ENCODE assay signal across 11 cellular contexts in the genomic region with DNA sequence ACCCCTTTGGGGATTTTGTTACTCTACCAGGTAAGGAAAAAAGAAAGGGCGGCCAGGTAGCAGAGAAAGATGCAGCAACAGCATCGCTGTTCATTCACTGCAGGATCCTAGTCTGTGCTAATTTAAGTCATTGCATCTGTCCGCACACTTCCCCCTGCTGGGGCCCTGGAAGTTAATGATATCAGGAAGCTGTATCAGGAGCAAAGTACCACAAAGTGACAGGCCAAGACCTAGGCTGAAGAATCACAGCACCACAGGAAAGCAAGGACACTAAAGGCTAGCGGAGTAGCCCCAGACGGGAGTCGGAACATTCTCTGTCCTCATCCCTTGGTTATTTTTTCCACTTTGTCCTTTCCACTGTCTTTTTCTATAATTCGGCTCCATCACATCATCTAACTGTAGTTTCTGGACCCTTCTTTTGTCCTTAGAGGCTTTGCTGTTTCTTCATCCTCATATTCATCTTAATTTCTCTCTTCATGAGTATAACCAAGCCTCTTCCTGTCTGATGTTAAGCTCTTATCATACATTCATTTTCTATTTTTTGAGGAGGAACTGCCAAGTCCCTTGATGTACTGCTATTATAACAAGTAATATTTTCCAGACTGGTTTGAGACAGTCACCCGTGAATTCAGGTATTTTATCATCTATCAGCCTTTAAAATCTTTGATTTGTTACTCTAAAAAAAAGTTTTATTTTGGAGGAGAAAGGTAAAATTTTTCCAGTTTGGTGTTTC. TPM values are rescaled to one million over a fixed set of nuclear protein-coding genes. Genes with fewer than 3 reads are reported as not detected.
DNase-seq lines count a peak whose midpoint lies in the region; ATAC-seq and TF ChIP-seq lines count a peak whose summit lies in the region.
"Had no signal": no experiment of that assay in that cellular context is flagged by ENCODE, and none has a peak within 500 bp of the region (broad histone marks: within the 10 kb centered on the region; RNA-seq: fewer than 3 reads in every experiment).

No MANE protein-coding gene starts in this region.

- H3K9me3 Mint-ChIP-seq in activated CD4-positive, alpha-beta T cell treated with anti-CD3 and anti-CD28 coated beads, Interleukin-2, amount 10 ng/mL, durations not matched to agents 24 days and 14 days: peaks cover 4% of the 10 kb centered on the region
- no peaks in the 10 kb centered on the region for H3K9me3 Mint-ChIP-seq in activated T-helper 1 cell treated with anti-CD3 and anti-CD28 coated beads, Interleukin-12 subunit alpha, Interleukin-12 subunit beta, Interleukin-2, Interleukin-4 antibody, amounts not matched to agents 30 ng/mL and 10 ng/mL and 1 ng/mL, durations not matched to agents 14 hours and 24 hours and 36 hours
- no peaks in the 10 kb centered on the region for H3K9me3 Mint-ChIP-seq in HFFc6

- no peaks in the 10 kb centered on the region for H3K27me3 Mint-ChIP-seq in activated CD4-positive, alpha-beta T cell treated with anti-CD3 and anti-CD28 coated beads, Interleukin-2, amount 10 ng/mL, durations not matched to agents 24 days and 14 days
- H3K27me3 Mint-ChIP-seq in activated T-helper 1 cell treated with anti-CD3 and anti-CD28 coated beads, Interleukin-12 subunit alpha, Interleukin-12 subunit beta, Interleukin-2, Interleukin-4 antibody, amounts not matched to agents 30 ng/mL and 10 ng/mL and 1 ng/mL, durations not matched to agents 14 hours and 24 hours and 36 hours (ENCODE audit: insufficient read depth): no peaks in the 10 kb centered on the region
- no peaks in the 10 kb centered on the region for H3K27me3 Mint-ChIP-seq in HFFc6 (ENCODE audit: insufficient read depth)

- H3K4me3 Mint-ChIP-seq in activated CD4-positive, alpha-beta T cell treated with anti-CD3 and anti-CD28 coated beads, Interleukin-2, amount 10 ng/mL, durations not matched to agents 24 days and 14 days: no peak overlapping the region
- H3K4me3 Mint-ChIP-seq in activated T-helper 1 cell treated with anti-CD3 and anti-CD28 coated beads, Interleukin-12 subunit alpha, Interleukin-12 subunit beta, Interleukin-2, Interleukin-4 antibody, amounts not matched to agents 30 ng/mL and 10 ng/mL and 1 ng/mL, durations not matched to agents 14 hours and 24 hours and 36 hours: no peak overlapping the region
- H3K4me3 Mint-ChIP-seq in HFFc6: no peak overlapping the region

- no peak for TF ChIP-seq CTCF in lower lobe of right lung (IDR thresholded peaks at IDR 0.05)
- no peak for TF ChIP-seq CTCF in vagina (IDR thresholded peaks at IDR 0.05)
- TF ChIP-seq CTCF in HFFc6 (IDR thresholded peaks at IDR 0.05): no peak

- H3K9me3 ChIP-seq in lower lobe of right lung (no peaks in the 10 kb centered on the region), vagina (no peaks in the 10 kb centered on the region)
- H3K9me3 ChIP-seq: Peyer's patch had no signal

- no peak for TF ChIP-seq POLR2A in vagina (IDR thresholded peaks at IDR 0.05)

- H3K4me1 ChIP-seq in lower lobe of right lung: peaks cover 39% of the 10 kb centered on the region
- peaks cover 29% of the 10 kb centered on the region for H3K4me1 ChIP-seq in vagina

- H3K4me3 ChIP-seq in lower lobe of right lung: no peak overlapping the region
- H3K4me3 ChIP-seq in vagina: no peak overlapping the region
- H3K4me3 ChIP-seq: Peyer's patch had no signal

- DNase-seq in activated CD4-positive, alpha-beta T cell treated with anti-CD3 and anti-CD28 coated beads, Interleukin-2, amount 10 ng/mL, durations not matched to agents 24 days and 14 days: peak; percentile 51
- no peak for DNase-seq in activated CD4-positive, alpha-beta T cell treated with anti-CD3 and anti-CD28 coated beads, Interleukin-2, amount 50 U/mL, for 48 hours
- no peak for DNase-seq in activated T-helper 1 cell treated with anti-CD3 and anti-CD28 coated beads, Interleukin-12 subunit alpha, Interleukin-12 subunit beta, Interleukin-2, Interleukin-4 antibody, amounts not matched to agents 30 ng/mL and 10 ng/mL and 1 ng/mL, durations not matched to agents 14 hours and 24 hours and 36 hours (ENCODE audit: low spot score)
- DNase-seq in lower lobe of right lung (no peak), vagina (ENCODE audit: extremely low spot score in 2 of 2) (no peak), HFFc6 (no peak)
- DNase-seq in stimulated activated CD4-positive, alpha-beta T cell treated with anti-CD3 and anti-CD28 coated beads, Interleukin-4, amount 100 ng/mL, for 1 hour: no peak
- DNase-seq: activated CD4-positive, alpha-beta T cell treated with anti-CD3 and anti-CD28 coated beads for 4 hours; GDM1 had no signal

- intact Hi-C loops in activated CD4-positive, alpha-beta T cell treated with anti-CD3 and anti-CD28 coated beads, Interleukin-2, amount 10 ng/mL, durations not matched to agents 24 days and 14 days (cut with micrococcal nuclease): no loop called here
- intact Hi-C loops in activated T-helper 1 cell treated with anti-CD3 and anti-CD28 coated beads, Interleukin-12 subunit alpha, Interleukin-12 subunit beta, Interleukin-2, Interleukin-4 antibody, amounts not matched to agents 30 ng/mL and 10 ng/mL and 1 ng/mL, durations not matched to agents 14 hours and 24 hours and 36 hours (cut with micrococcal nuclease): loop anchor here (2.0 kb wide), 1 partner anchor 15 kb away; no protein-coding TSS in a partner anchor
- intact Hi-C loops in lower lobe of right lung (cut with DNase I) (no loop called here), vagina (cut with DNase I) (no loop called here)

- H3K4me1 Mint-ChIP-seq in activated CD4-positive, alpha-beta T cell treated with anti-CD3 and anti-CD28 coated beads, Interleukin-2, amount 10 ng/mL, durations not matched to agents 24 days and 14 days: peaks cover 32% of the 10 kb centered on the region
- H3K4me1 Mint-ChIP-seq in activated T-helper 1 cell treated with anti-CD3 and anti-CD28 coated beads, Interleukin-12 subunit alpha, Interleukin-12 subunit beta, Interleukin-2, Interleukin-4 antibody, amounts not matched to agents 30 ng/mL and 10 ng/mL and 1 ng/mL, durations not matched to agents 14 hours and 24 hours and 36 hours (ENCODE audit: low read depth): peaks cover 43% of the 10 kb centered on the region
- H3K4me1 Mint-ChIP-seq in HFFc6 (ENCODE audit: low read depth): no peaks in the 10 kb centered on the region

- H3K36me3 ChIP-seq in lower lobe of right lung (no peaks in the 10 kb centered on the region), vagina (no peaks in the 10 kb centered on the region)
- H3K36me3 ChIP-seq: Peyer's patch had no signal

- H3K27me3 ChIP-seq in lower lobe of right lung (ENCODE audit: low read depth): no peaks in the 10 kb centered on the region
- no peaks in the 10 kb centered on the region for H3K27me3 ChIP-seq in vagina
- H3K27me3 ChIP-seq: Peyer's patch had no signal

- ATAC-seq in lower lobe of right lung: peak in 1 of 2 donors; percentile 12

- peaks cover 22% of the 10 kb centered on the region for H3K36me3 Mint-ChIP-seq in activated CD4-positive, alpha-beta T cell treated with anti-CD3 and anti-CD28 coated beads, Interleukin-2, amount 10 ng/mL, durations not matched to agents 24 days and 14 days (ENCODE audit: low read depth)
- H3K36me3 Mint-ChIP-seq in activated T-helper 1 cell treated with anti-CD3 and anti-CD28 coated beads, Interleukin-12 subunit alpha, Interleukin-12 subunit beta, Interleukin-2, Interleukin-4 antibody, amounts not matched to agents 30 ng/mL and 10 ng/mL and 1 ng/mL, durations not matched to agents 14 hours and 24 hours and 36 hours (ENCODE audit: low read depth): peaks cover 23% of the 10 kb centered on the region
- H3K36me3 Mint-ChIP-seq in HFFc6 (ENCODE audit: low read depth): no peaks in the 10 kb centered on the region

- peak overlapping the region; percentile 79 for H3K27ac Mint-ChIP-seq in activated CD4-positive, alpha-beta T cell treated with anti-CD3 and anti-CD28 coated beads, Interleukin-2, amount 10 ng/mL, durations not matched to agents 24 days and 14 days
- H3K27ac Mint-ChIP-seq in activated T-helper 1 cell treated with anti-CD3 and anti-CD28 coated beads, Interleukin-12 subunit alpha, Interleukin-12 subunit beta, Interleukin-2, Interleukin-4 antibody, amounts not matched to agents 30 ng/mL and 10 ng/mL and 1 ng/mL, durations not matched to agents 14 hours and 24 hours and 36 hours: peak overlapping the region; percentile 42
- no peak overlapping the region for H3K27ac Mint-ChIP-seq in HFFc6

- H3K27ac ChIP-seq in lower lobe of right lung: peak overlapping the region; percentile 66
- H3K27ac ChIP-seq in temporal lobe (ENCODE audit: low read depth, low read length): peak overlapping the region; percentile 13
- no peak overlapping the region for H3K27ac ChIP-seq in vagina

RNA-seq across cellular contexts. Expression of a gene that starts 28.4 kb away (rescaled TPM):
- total RNA-seq in activated CD4-positive, alpha-beta T cell treated with anti-CD3 and anti-CD28 coated beads, Interleukin-2, amount 10 ng/mL, durations not matched to agents 24 days and 14 days: 48.3 and 51.2 TPM in 2 replicates
- 49.3 and 52.0 TPM in 2 replicates for total RNA-seq in activated T-helper 1 cell treated with anti-CD3 and anti-CD28 coated beads, Interleukin-12 subunit alpha, Interleukin-12 subunit beta, Interleukin-2, Interleukin-4 antibody, amounts not matched to agents 30 ng/mL and 10 ng/mL and 1 ng/mL, durations not matched to agents 14 hours and 24 hours and 36 hours
- total RNA-seq in lower lobe of right lung: 44.0 TPM
- total RNA-seq in temporal lobe: 10.6 TPM
- total RNA-seq in vagina: 30.9 TPM
- total RNA-seq in HFFc6 (2021; fragmentation: NEBNext Ultra II Directional; extraction: Animal tissue kit (Norgen Biotek cat#: 25700)): 1 to 10 TPM; 5.9 to 8.9 (median 7.4) TPM
